9 cellular contexts compared by ENCODE assay signal in genomic region chr11:12540913-12541587, GRCh38.
A peak's percentile ranks its signal among the peaks of the same experiment; 100 is the strongest.
DNase-seq lines count a peak whose midpoint lies in the region; ATAC-seq and TF ChIP-seq lines count a peak whose summit lies in the region.
"Had no signal": no experiment of that assay in that cellular context is flagged by ENCODE, and none has a peak within 500 bp of the region (broad histone marks: within the 10 kb centered on the region; RNA-seq: fewer than 3 reads in every experiment).

No MANE protein-coding gene starts in this region.

- POLR2A ChIA-PET in AG04450 (lab: Yijun Ruan, JAX) = interaction anchor here (1.2 to 1.8 kb wide), 7 partner anchors 12 to 253 kb away, joined by 3 to 9 read pairs (median 5); partner anchors contain the start of genes PARVA and TEAD1

- ATAC-seq in GM21381 (IDR thresholded peaks at IDR 0.05; ENCODE audit: unreplicated experiment) (no peak), GM19397 (IDR thresholded peaks at IDR 0.05; ENCODE audit: unreplicated experiment) (no peak)

- H3K4me3 ChIP-seq in AG04450 (ENCODE audit: low read depth, low read length) = no peak overlapping the region; the same call in 1 of the 2 replicates
- H3K4me3 ChIP-seq in SJCRH30 = no peak overlapping the region
- no peak overlapping the region for H3K4me3 ChIP-seq in muscle layer of colon (ENCODE audit: low read depth in 1 of 2, low read length in 2 of 2)

- H3K27me3 ChIP-seq in AG04450 (ENCODE audit: control insufficient read depth, insufficient read depth, low read length) = no peaks in the 10 kb centered on the region
- no peaks in the 10 kb centered on the region for H3K27me3 ChIP-seq in SJCRH30
- no peaks in the 10 kb centered on the region for H3K27me3 ChIP-seq in muscle layer of colon (ENCODE audit: control insufficient read depth in 1 of 2, insufficient read depth in 2 of 2, low read length in 2 of 2)

- peak overlapping the region; percentile 99 for H3K27ac ChIP-seq in AG04450 (ENCODE audit: low read depth, low read length)
- no peak overlapping the region; the same call in 1 of the 2 replicates for H3K27ac ChIP-seq in SJCRH30
- peak overlapping the region; percentile 47 for H3K27ac ChIP-seq in muscle layer of colon (ENCODE audit: low read depth, low read length)

- DNase-seq in AG04450 (ENCODE audit: low read depth, low spot score) (peak; percentile 87), SJCRH30 (peak; percentile 27 to 43), fibroblast of peridontal ligament (ENCODE audit: extremely low read depth) (peak; percentile 95), globus pallidus (ENCODE audit: low spot score) (no peak), NCI-H446 treated with DMSO at 0.1 percent for 48 hours (lab: John Stamatoyannopoulos, UW) (no peak)
- DNase-seq: stimulated activated CD4-positive, alpha-beta T cell treated with anti-CD3 and anti-CD28 coated beads, Interleukin-2, amount 100 ng/mL, for 24 hours had no signal

- peak; percentile 65 for TF ChIP-seq CTCF in AG04450 (IDR thresholded peaks at IDR 0.05; ENCODE audit: low read depth, low read length)

- H3K9ac ChIP-seq in muscle layer of colon (ENCODE audit: low read length) = no peak overlapping the region

- no peaks in the 10 kb centered on the region for H3K36me3 ChIP-seq in SJCRH30
- H3K36me3 ChIP-seq in muscle layer of colon (ENCODE audit: insufficient read depth, low read length) = no peaks in the 10 kb centered on the region

- CTCF ChIA-PET in AG04450 (lab: Charles Lee) = interaction anchor here (0.6 to 1.6 kb wide), 6 partner anchors 12 to 252 kb away, joined by 3 to 11 read pairs (median 4); no protein-coding TSS in a partner anchor

- H3K4me1 ChIP-seq in SJCRH30 (peaks cover 5% of the 10 kb centered on the region; the same call in 1 of the 2 replicates), muscle layer of colon (ENCODE audit: insufficient read depth, low read length) (peaks cover 43% of the 10 kb centered on the region)

- H3K9me3 ChIP-seq in AG04450 (ENCODE audit: control insufficient read depth, insufficient read depth, low read length) = no peaks in the 10 kb centered on the region
- no peaks in the 10 kb centered on the region for H3K9me3 ChIP-seq in SJCRH30 (replicated peaks)
- no peaks in the 10 kb centered on the region for H3K9me3 ChIP-seq in muscle layer of colon (ENCODE audit: low read length)

Comparison
In these comparisons a context has a peak if more than half of its experiments do, and no peak if none do; other contexts are left out.
1. DNase-seq: peak in AG04450 (single experiment), SJCRH30 (2 of 2) and fibroblast of peridontal ligament (single experiment); none in globus pallidus (single experiment) and NCI-H446 treated with DMSO at 0.1 percent for 48 hours (single experiment).